ENCODE assay signal across 1 cellular context in genomic region chr20:37343212-37343993, GRCh38.
TF ChIP-seq lines count a peak whose summit lies in the region.

No MANE protein-coding gene starts in this region.

TF ChIP-seq in K562, 482 proteins besides CTCF, POLR2A, EP300 and RAD21 (continued from another document):
- no peak for TF ChIP-seq TAF9B (IDR thresholded peaks at IDR 0.05; ENCODE audit: partially characterized antibody)
- TF ChIP-seq ZKSCAN1 (IDR thresholded peaks at IDR 0.05; ENCODE audit: low read depth, low read length), result no peak
- TF ChIP-seq SP2 (IDR thresholded peaks at IDR 0.05; ENCODE audit: extremely low read depth, low read depth, low read length, poor library complexity, severe bottlenecking), result no peak
- no peak for TF ChIP-seq PHB (CRISPR knock-in tag; IDR thresholded peaks at IDR 0.05)
- TF ChIP-seq REST (CRISPR knock-in tag; IDR thresholded peaks at IDR 0.05; ENCODE audit: low read depth), result no peak
- TF ChIP-seq MAZ (CRISPR knock-in tag; conservative IDR thresholded peaks at IDR 0.05 in 1 of 2, IDR thresholded peaks at IDR 0.05 in 1 of 2), result no peak
- no peak for TF ChIP-seq ARHGAP35 (IDR thresholded peaks at IDR 0.05; ENCODE audit: partially characterized antibody)
- no peak for TF ChIP-seq DIDO1 (tag; IDR thresholded peaks at IDR 0.05; ENCODE audit: low read depth)
- no peak for TF ChIP-seq ZNF133 (CRISPR knock-in tag; IDR thresholded peaks at IDR 0.05)
- TF ChIP-seq RBM14 (IDR thresholded peaks at IDR 0.05; ENCODE audit: borderline replicate concordance, insufficient read depth, low read depth, low read length), result no peak
- no peak for TF ChIP-seq MXD1 (CRISPR knock-in tag; IDR thresholded peaks at IDR 0.05; ENCODE audit: borderline replicate concordance, poor library complexity, severe bottlenecking)
- no peak for TF ChIP-seq ELF2 (CRISPR knock-in tag; IDR thresholded peaks at IDR 0.05)
- TF ChIP-seq ZKSCAN8 (CRISPR knock-in tag; IDR thresholded peaks at IDR 0.05), result peak; percentile 64; the same call in 1 of the 2 replicates
- TF ChIP-seq EZH2 (IDR thresholded peaks at IDR 0.05; ENCODE audit: borderline replicate concordance, low read depth, low read length), result no peak
- TF ChIP-seq SAFB (IDR thresholded peaks at IDR 0.05; ENCODE audit: borderline replicate concordance, low read depth, low read length), result no peak
- no peak for TF ChIP-seq PHF21A (IDR thresholded peaks at IDR 0.05; ENCODE audit: borderline replicate concordance, low read depth)
- no peak for TF ChIP-seq ILF3 (IDR thresholded peaks at IDR 0.05; ENCODE audit: borderline replicate concordance)
- TF ChIP-seq L3MBTL2 (IDR thresholded peaks at IDR 0.05), result peak; percentile 31; the same call in 1 of the 2 replicates
- no peak for TF ChIP-seq ZMIZ1 (IDR thresholded peaks at IDR 0.05; ENCODE audit: low read depth in 2 of 2, low read length in 2 of 2)
- no peak for TF ChIP-seq FOXK1 (CRISPR knock-in tag; IDR thresholded peaks at IDR 0.05; ENCODE audit: borderline replicate concordance)
- no peak for TF ChIP-seq ETV5 (CRISPR knock-in tag; IDR thresholded peaks at IDR 0.05; ENCODE audit: low read depth)
- no peak for TF ChIP-seq STAT6 (CRISPR knock-in tag; IDR thresholded peaks at IDR 0.05)
- TF ChIP-seq NCOA2 (IDR thresholded peaks at IDR 0.05; ENCODE audit: partially characterized antibody in 2 of 2), result no peak
- no peak for TF ChIP-seq ZNF740 (CRISPR knock-in tag; IDR thresholded peaks at IDR 0.05)
- no peak for TF ChIP-seq ZNF740 (tag; IDR thresholded peaks at IDR 0.05)
- no peak for TF ChIP-seq BCLAF1 (IDR thresholded peaks at IDR 0.05; ENCODE audit: borderline replicate concordance in 1 of 2, control insufficient read depth in 1 of 2, low read depth in 2 of 2, low read length in 1 of 2)
- no peak for TF ChIP-seq ATF7 (IDR thresholded peaks at IDR 0.05)
- TF ChIP-seq E2F6 (IDR thresholded peaks at IDR 0.05; ENCODE audit: borderline replicate concordance in 1 of 2, extremely low read depth in 1 of 2, insufficient read depth in 1 of 2, insufficient read length in 1 of 2, low read depth in 1 of 2, low read length in 1 of 2, poor library complexity in 1 of 2, severe bottlenecking in 1 of 2), result peak in 1 of 2 experiments; percentile 25
- no peak for TF ChIP-seq ZNF174 (CRISPR knock-in tag; IDR thresholded peaks at IDR 0.05)
- TF ChIP-seq ZNF140 (CRISPR knock-in tag; IDR thresholded peaks at IDR 0.05), result no peak
- no peak for TF ChIP-seq RNF2 (IDR thresholded peaks at IDR 0.05)
- TF ChIP-seq ZNF253 (CRISPR knock-in tag; conservative IDR thresholded peaks at IDR 0.05), result no peak
